ENCODE assay signal across 8 cellular contexts in genomic region chr2:74148457-74149248, GRCh38. TPM values are rescaled to one million over a fixed set of nuclear protein-coding genes. Genes with fewer than 3 reads are reported as not detected.
DNase-seq lines count a peak whose midpoint lies in the region; FAIRE-seq and TF ChIP-seq lines count a peak whose summit lies in the region.

No MANE protein-coding gene starts in this region.

- H3K36me3 ChIP-seq in kidney (ENCODE audit: control insufficient read depth in 1 of 2, insufficient read depth in 2 of 2, low read length in 2 of 2) (peaks cover 0 to 3% of the 10 kb centered on the region in 2 donors), thymus (ENCODE audit: control insufficient read depth, insufficient read depth) (peaks cover 9% of the 10 kb centered on the region)

- no peak for FAIRE-seq in kidney (lab: Jason Lieb, UNC)

- no peaks in the 10 kb centered on the region for H3K27me3 Mint-ChIP-seq in activated naive CD4-positive, alpha-beta T cell treated with anti-CD3 and anti-CD28 coated beads for 36 hours (ENCODE audit: low read depth)

- CTCF ChIA-PET in activated naive CD4-positive, alpha-beta T cell treated with anti-CD3 and anti-CD28 coated beads for 36 hours (lab: Charles Lee), result interaction anchor here (0.6 to 6.7 kb wide), 15 partner anchors 20 to 402 kb away, joined by 3 to 66 read pairs (median 4); partner anchors contain the start of genes MTHFD2 and STAMBP

- intact Hi-C loops in kidney (cut with DNase I), result no loop called here
- intact Hi-C loops in activated naive CD4-positive, alpha-beta T cell treated with anti-CD3 and anti-CD28 coated beads for 36 hours (cut with micrococcal nuclease), result loop anchor here (10.0 kb wide), 2 partner anchors 186 to 246 kb away; no protein-coding TSS in a partner anchor

- peak; percentile 51 for DNase-seq in SHP77 treated with DMSO at 0.1 percent for 48 hours (lab: John Stamatoyannopoulos, UW)
- no peak for DNase-seq in SHP77 (lab: John Stamatoyannopoulos, UW)
- DNase-seq in kidney, result no peak
- no peak for DNase-seq in activated gamma-delta T cell treated with Interleukin-2 at 50 U/mL for 16 hours
- DNase-seq in SKM-1 (lab: John Stamatoyannopoulos, UW; ENCODE audit: unreplicated experiment), result no peak
- no peak for DNase-seq in activated naive CD4-positive, alpha-beta T cell treated with anti-CD3 and anti-CD28 coated beads for 36 hours

- H3K4me3 ChIP-seq in kidney (ENCODE audit: low read length in 2 of 2), result peak overlapping the region; percentile 50 to 83
- H3K4me3 ChIP-seq in thymus (ENCODE audit: low read length), result peak overlapping the region; percentile 90

- H3K36me3 Mint-ChIP-seq in activated naive CD4-positive, alpha-beta T cell treated with anti-CD3 and anti-CD28 coated beads for 36 hours (ENCODE audit: low read depth), result peaks cover 4% of the 10 kb centered on the region

- no peak overlapping the region for H3K4me3 Mint-ChIP-seq in activated naive CD4-positive, alpha-beta T cell treated with anti-CD3 and anti-CD28 coated beads for 36 hours

- H3K9ac ChIP-seq in kidney (ENCODE audit: low read length in 2 of 2), result peak overlapping the region in 1 of 2 donors; percentile 68

- TF ChIP-seq CTCF in VCaP (conservative IDR thresholded peaks at IDR 0.05), result no peak
- no peak for TF ChIP-seq CTCF in kidney (IDR thresholded peaks at IDR 0.05; ENCODE audit: borderline replicate concordance, extremely low read depth, insufficient read depth)

- 63% methylated on average over 16 of the region's 16 CpGs for WGBS in thymus

- H3K9me3 Mint-ChIP-seq in activated naive CD4-positive, alpha-beta T cell treated with anti-CD3 and anti-CD28 coated beads for 36 hours, result no peaks in the 10 kb centered on the region

- H3K9me3 ChIP-seq in kidney (ENCODE audit: control insufficient read depth in 1 of 2, low read length in 2 of 2) (no peaks in the 10 kb centered on the region), thymus (ENCODE audit: control insufficient read depth) (no peaks in the 10 kb centered on the region)

- H3K27ac ChIP-seq in VCaP, result peak overlapping the region; percentile 75; the same call in 1 of the 2 replicates
- no peak overlapping the region for H3K27ac ChIP-seq in kidney (ENCODE audit: low read depth in 2 of 2, low read length in 2 of 2)
- H3K27ac ChIP-seq in thymus (ENCODE audit: low read depth), result no peak overlapping the region

- H3K27ac Mint-ChIP-seq in activated naive CD4-positive, alpha-beta T cell treated with anti-CD3 and anti-CD28 coated beads for 36 hours, result no peak overlapping the region

- H3K4me1 Mint-ChIP-seq in activated naive CD4-positive, alpha-beta T cell treated with anti-CD3 and anti-CD28 coated beads for 36 hours (ENCODE audit: low read depth), result peaks cover 4% of the 10 kb centered on the region

- peaks cover 8 to 12% of the 10 kb centered on the region in 2 donors for H3K4me1 ChIP-seq in kidney (ENCODE audit: control insufficient read depth in 1 of 2, insufficient read depth in 1 of 2, low read depth in 1 of 2, low read length in 2 of 2)
- H3K4me1 ChIP-seq in thymus (ENCODE audit: control insufficient read depth, insufficient read depth, low read length), result peaks cover 10% of the 10 kb centered on the region

- H3K27me3 ChIP-seq in thymus (ENCODE audit: control insufficient read depth, insufficient read depth), result no peaks in the 10 kb centered on the region

RNA-seq across cellular contexts. Expression of gene BOLA3, which starts 0.9 kb away (rescaled TPM):
- 28.1 TPM for total RNA-seq in kidney
- 155 TPM for polyA plus RNA-seq in kidney (ENCODE audit: insufficient read depth, low read depth, low replicate concordance)
- polyA plus RNA-seq in thymus, result 34.4 TPM
- 100 to 1,000 TPM; 103 to 112 TPM for total RNA-seq in activated naive CD4-positive, alpha-beta T cell treated with anti-CD3 and anti-CD28 coated beads for 36 hours

RNA-seq across cellular contexts. Expression of gene MOB1A, which starts 30.0 kb away (rescaled TPM):
- total RNA-seq in kidney, result 117 TPM
- polyA plus RNA-seq in kidney (ENCODE audit: insufficient read depth, low read depth, low replicate concordance) (36.2 TPM), thymus (68.4 TPM)
- 100 to 1,000 TPM; 129 to 131 TPM for total RNA-seq in activated naive CD4-positive, alpha-beta T cell treated with anti-CD3 and anti-CD28 coated beads for 36 hours

RNA-seq across cellular contexts. Expression of gene MTHFD2, which starts 49.8 kb away (rescaled TPM):
- total RNA-seq in kidney, result 69.6 TPM
- polyA plus RNA-seq in kidney (ENCODE audit: insufficient read depth, low read depth, low replicate concordance) (19.0 TPM), thymus (47.0 TPM)
- 100 to 1,000 TPM; 683 to 692 TPM for total RNA-seq in activated naive CD4-positive, alpha-beta T cell treated with anti-CD3 and anti-CD28 coated beads for 36 hours
